In genomic region chr12:68964013-68964412, GRCh38 we compare ENCODE assay signal across 31 cellular contexts. TPM values are rescaled to one million over a fixed set of nuclear protein-coding genes. Genes with fewer than 3 reads are reported as not detected.
DNase-seq lines count a peak whose midpoint lies in the region; ATAC-seq and TF ChIP-seq lines count a peak whose summit lies in the region.
"Had no signal": no experiment of that assay in that cellular context is flagged by ENCODE, and none has a peak within 500 bp of the region (broad histone marks: within the 10 kb centered on the region; RNA-seq: fewer than 3 reads in every experiment).

No MANE protein-coding gene starts in this region.

- no peaks in the 10 kb centered on the region for H3K27me3 ChIP-seq in GM23338 (ENCODE audit: insufficient read depth)
- H3K27me3 ChIP-seq: breast epithelium, gastroesophageal sphincter, ovary, SJSA1, testis had no signal

- ATAC-seq in activated CD8-positive, alpha-beta T cell treated with anti-CD3 and anti-CD28 coated beads for 36 hours = peak; percentile 50
- no peak for ATAC-seq in activated CD8-positive, alpha-beta T cell treated with anti-CD3 and anti-CD28 coated beads, Interleukin-2, amount 10 ng/mL, durations not matched to agents 7 days and 5 days
- ATAC-seq in GM23338 = no peak
- peak; percentile 26 for ATAC-seq in activated naive CD8-positive, alpha-beta T cell treated with anti-CD3 and anti-CD28 coated beads, Interleukin-2, amount 50 U/mL, for 24 hours
- peak; percentile 45 for ATAC-seq in stimulated activated effector memory CD8-positive, alpha-beta T cell treated with anti-CD3 and anti-CD28 coated beads, Interleukin-12 subunit alpha, Interleukin-12 subunit beta, amount 100 ng/mL, for 72 hours
- ATAC-seq in HG02678 (IDR thresholded peaks at IDR 0.05; ENCODE audit: unreplicated experiment) = no peak
- ATAC-seq in HG03139 (IDR thresholded peaks at IDR 0.05; ENCODE audit: unreplicated experiment) = no peak
- ATAC-seq: gastroesophageal sphincter, K562 had no signal

- DNase-seq in activated CD8-positive, alpha-beta T cell treated with anti-CD3 and anti-CD28 coated beads for 36 hours = no peak
- no peak for DNase-seq in activated CD8-positive, alpha-beta T cell treated with anti-CD3 and anti-CD28 coated beads, Interleukin-2, amount 10 ng/mL, durations not matched to agents 7 days and 5 days
- no peak for DNase-seq in GM23338 (ENCODE audit: low spot score)
- no peak for DNase-seq in activated naive CD8-positive, alpha-beta T cell treated with anti-CD3 and anti-CD28 coated beads, Interleukin-2, amount 50 U/mL, for 24 hours
- no peak for DNase-seq in stimulated activated effector memory CD8-positive, alpha-beta T cell treated with anti-CD3 and anti-CD28 coated beads, Interleukin-12 subunit alpha, Interleukin-12 subunit beta, amount 100 ng/mL, for 72 hours (ENCODE audit: low spot score in 2 of 2)
- DNase-seq in NCI-H526 treated with DMSO at 0.1 percent for 48 hours (lab: John Stamatoyannopoulos, UW) = no peak
- DNase-seq: activated CD4-positive, alpha-beta T cell treated with anti-CD3 and anti-CD28 coated beads, Interleukin-2, amount 50 U/mL, for 1 hour; activated CD8-positive, alpha-beta memory T cell treated with anti-CD3 and anti-CD28 coated beads, Interleukin-2, amount 50 U/mL, for 4 hours; CD4-positive, alpha-beta memory T cell; DMS 273 treated with DMSO at 0.1 percent for 48 hours; EL; GOT3; HFFc6; hypothalamus; mammary epithelial cell; NCI-H1048; NCI-H1694 treated with DMSO at 0.1 percent for 48 hours; NCI-H446; ovary; stimulated activated naive B cell treated with anti-CD40 and anti-IgM and Interleukin-4, amounts not matched to agents 10 μg/mL and 1 μg/mL and 100 μg/mL, for 72 hours; T1000; testis had no signal

- TF ChIP-seq CTCF in activated CD8-positive, alpha-beta T cell treated with anti-CD3 and anti-CD28 coated beads for 36 hours (IDR thresholded peaks at IDR 0.05) = no peak
- TF ChIP-seq CTCF in GM23338 (conservative IDR thresholded peaks at IDR 0.05; ENCODE audit: low read depth in 2 of 2) = no peak

- no peaks in the 10 kb centered on the region; the same call in 1 of the 2 replicates for H3K9me2 ChIP-seq in GM23338 (ENCODE audit: insufficient read depth)

- no peak overlapping the region for H2AFZ ChIP-seq in GM23338

- no peaks in the 10 kb centered on the region for H4K20me1 ChIP-seq in GM23338 (replicated peaks; ENCODE audit: insufficient read depth)

- no peaks in the 10 kb centered on the region for H3K4me1 ChIP-seq in GM23338 (ENCODE audit: insufficient read depth)
- H3K4me1 ChIP-seq: breast epithelium had no signal

- intact Hi-C loops in activated CD8-positive, alpha-beta T cell treated with anti-CD3 and anti-CD28 coated beads for 36 hours (cut with micrococcal nuclease) = no loop called here

- CTCF ChIA-PET in activated CD8-positive, alpha-beta T cell treated with anti-CD3 and anti-CD28 coated beads for 36 hours (lab: Charles Lee) = no interaction called here
- CTCF ChIA-PET in activated CD8-positive, alpha-beta T cell treated with anti-CD3 and anti-CD28 coated beads, Interleukin-2, amount 10 ng/mL, durations not matched to agents 7 days and 5 days (lab: Charles Lee) = no interaction called here

- no peak overlapping the region for H3K27ac ChIP-seq in GM23338 (ENCODE audit: low read depth)
- H3K27ac ChIP-seq: breast epithelium, gastroesophageal sphincter, ovary, RWPE1, SJSA1, testis, VCaP had no signal

- H3K36me3 Mint-ChIP-seq in activated CD8-positive, alpha-beta T cell treated with anti-CD3 and anti-CD28 coated beads for 36 hours (ENCODE audit: low read depth) = peaks cover 10% of the 10 kb centered on the region
- H3K36me3 Mint-ChIP-seq in activated CD8-positive, alpha-beta T cell treated with anti-CD3 and anti-CD28 coated beads, Interleukin-2, amount 10 ng/mL, durations not matched to agents 7 days and 5 days (ENCODE audit: low read depth) = peaks cover 5% of the 10 kb centered on the region
- peaks cover 3% of the 10 kb centered on the region; the same call in 1 of the 3 replicates for H3K36me3 Mint-ChIP-seq in GM23338 (ENCODE audit: low read depth)
- H3K36me3 Mint-ChIP-seq in activated naive CD8-positive, alpha-beta T cell treated with anti-CD3 and anti-CD28 coated beads, Interleukin-2, amount 50 U/mL, for 24 hours (ENCODE audit: low read depth) = peaks cover 18% of the 10 kb centered on the region
- H3K36me3 Mint-ChIP-seq in stimulated activated effector memory CD8-positive, alpha-beta T cell treated with anti-CD3 and anti-CD28 coated beads, Interleukin-12 subunit alpha, Interleukin-12 subunit beta, amount 100 ng/mL, for 72 hours = no peaks in the 10 kb centered on the region
- H3K36me3 Mint-ChIP-seq: CD4-positive, alpha-beta memory T cell had no signal

- H3K9me3 Mint-ChIP-seq in activated CD8-positive, alpha-beta T cell treated with anti-CD3 and anti-CD28 coated beads for 36 hours = peaks cover 17% of the 10 kb centered on the region
- no peaks in the 10 kb centered on the region for H3K9me3 Mint-ChIP-seq in activated CD8-positive, alpha-beta T cell treated with anti-CD3 and anti-CD28 coated beads, Interleukin-2, amount 10 ng/mL, durations not matched to agents 7 days and 5 days (ENCODE audit: insufficient read depth)
- peaks cover 7% of the 10 kb centered on the region; the same call in 2 of the 3 replicates for H3K9me3 Mint-ChIP-seq in GM23338
- peaks cover 25% of the 10 kb centered on the region for H3K9me3 Mint-ChIP-seq in activated naive CD8-positive, alpha-beta T cell treated with anti-CD3 and anti-CD28 coated beads, Interleukin-2, amount 50 U/mL, for 24 hours
- H3K9me3 Mint-ChIP-seq in stimulated activated effector memory CD8-positive, alpha-beta T cell treated with anti-CD3 and anti-CD28 coated beads, Interleukin-12 subunit alpha, Interleukin-12 subunit beta, amount 100 ng/mL, for 72 hours = no peaks in the 10 kb centered on the region
- H3K9me3 Mint-ChIP-seq: CD4-positive, alpha-beta memory T cell; HFFc6 had no signal

- H3K27me3 Mint-ChIP-seq in activated CD8-positive, alpha-beta T cell treated with anti-CD3 and anti-CD28 coated beads for 36 hours = no peaks in the 10 kb centered on the region
- no peaks in the 10 kb centered on the region for H3K27me3 Mint-ChIP-seq in activated CD8-positive, alpha-beta T cell treated with anti-CD3 and anti-CD28 coated beads, Interleukin-2, amount 10 ng/mL, durations not matched to agents 7 days and 5 days (ENCODE audit: low read depth)
- peaks cover 5% of the 10 kb centered on the region for H3K27me3 Mint-ChIP-seq in GM23338 (ENCODE audit: insufficient read depth, low read depth, poor library complexity)
- H3K27me3 Mint-ChIP-seq in activated naive CD8-positive, alpha-beta T cell treated with anti-CD3 and anti-CD28 coated beads, Interleukin-2, amount 50 U/mL, for 24 hours = no peaks in the 10 kb centered on the region
- H3K27me3 Mint-ChIP-seq: CD4-positive, alpha-beta memory T cell; stimulated activated naive B cell treated with anti-CD40 and anti-IgM and Interleukin-4, amounts not matched to agents 10 μg/mL and 1 μg/mL and 100 μg/mL, for 72 hours had no signal

- no peaks in the 10 kb centered on the region for H3K79me2 ChIP-seq in GM23338 (replicated peaks; ENCODE audit: insufficient read depth)

- POLR2A ChIA-PET in activated CD8-positive, alpha-beta T cell treated with anti-CD3 and anti-CD28 coated beads for 36 hours (lab: Charles Lee) = interaction anchor here (0.6 kb wide), 1 partner anchor 206 kb away, joined by 3 read pairs; no protein-coding TSS in a partner anchor
- POLR2A ChIA-PET in activated CD8-positive, alpha-beta T cell treated with anti-CD3 and anti-CD28 coated beads, Interleukin-2, amount 10 ng/mL, durations not matched to agents 7 days and 5 days (lab: Charles Lee) = no interaction called here

- no peak overlapping the region for H3K4me3 Mint-ChIP-seq in activated CD8-positive, alpha-beta T cell treated with anti-CD3 and anti-CD28 coated beads for 36 hours
- no peak overlapping the region for H3K4me3 Mint-ChIP-seq in activated CD8-positive, alpha-beta T cell treated with anti-CD3 and anti-CD28 coated beads, Interleukin-2, amount 10 ng/mL, durations not matched to agents 7 days and 5 days
- no peak overlapping the region for H3K4me3 Mint-ChIP-seq in GM23338
- no peak overlapping the region for H3K4me3 Mint-ChIP-seq in activated naive CD8-positive, alpha-beta T cell treated with anti-CD3 and anti-CD28 coated beads, Interleukin-2, amount 50 U/mL, for 24 hours
- no peak overlapping the region for H3K4me3 Mint-ChIP-seq in stimulated activated effector memory CD8-positive, alpha-beta T cell treated with anti-CD3 and anti-CD28 coated beads, Interleukin-12 subunit alpha, Interleukin-12 subunit beta, amount 100 ng/mL, for 72 hours
- H3K4me3 Mint-ChIP-seq: CD4-positive, alpha-beta memory T cell; HFFc6; stimulated activated naive B cell treated with anti-CD40 and anti-IgM and Interleukin-4, amounts not matched to agents 10 μg/mL and 1 μg/mL and 100 μg/mL, for 72 hours had no signal

- peaks cover 40% of the 10 kb centered on the region for H3K4me1 Mint-ChIP-seq in activated CD8-positive, alpha-beta T cell treated with anti-CD3 and anti-CD28 coated beads for 36 hours (ENCODE audit: low read depth)
- peaks cover 8% of the 10 kb centered on the region for H3K4me1 Mint-ChIP-seq in activated CD8-positive, alpha-beta T cell treated with anti-CD3 and anti-CD28 coated beads, Interleukin-2, amount 10 ng/mL, durations not matched to agents 7 days and 5 days (ENCODE audit: low read depth)
- H3K4me1 Mint-ChIP-seq in GM23338 = peaks cover 10% of the 10 kb centered on the region
- peaks cover 53% of the 10 kb centered on the region for H3K4me1 Mint-ChIP-seq in activated naive CD8-positive, alpha-beta T cell treated with anti-CD3 and anti-CD28 coated beads, Interleukin-2, amount 50 U/mL, for 24 hours
- peaks cover 7% of the 10 kb centered on the region for H3K4me1 Mint-ChIP-seq in stimulated activated effector memory CD8-positive, alpha-beta T cell treated with anti-CD3 and anti-CD28 coated beads, Interleukin-12 subunit alpha, Interleukin-12 subunit beta, amount 100 ng/mL, for 72 hours
- H3K4me1 Mint-ChIP-seq: CD4-positive, alpha-beta memory T cell had no signal

- no peak overlapping the region for H3K4me3 ChIP-seq in GM23338
- H3K4me3 ChIP-seq: breast epithelium, gastroesophageal sphincter, K562, ovary, SJSA1, testis had no signal

- H3K27ac Mint-ChIP-seq in activated CD8-positive, alpha-beta T cell treated with anti-CD3 and anti-CD28 coated beads for 36 hours = peak overlapping the region; percentile 82
- no peak overlapping the region for H3K27ac Mint-ChIP-seq in activated CD8-positive, alpha-beta T cell treated with anti-CD3 and anti-CD28 coated beads, Interleukin-2, amount 10 ng/mL, durations not matched to agents 7 days and 5 days
- H3K27ac Mint-ChIP-seq in GM23338 = peak overlapping the region; percentile 30; the same call in 1 of the 2 replicates
- H3K27ac Mint-ChIP-seq in activated naive CD8-positive, alpha-beta T cell treated with anti-CD3 and anti-CD28 coated beads, Interleukin-2, amount 50 U/mL, for 24 hours = peak overlapping the region; percentile 86
- no peak overlapping the region for H3K27ac Mint-ChIP-seq in stimulated activated effector memory CD8-positive, alpha-beta T cell treated with anti-CD3 and anti-CD28 coated beads, Interleukin-12 subunit alpha, Interleukin-12 subunit beta, amount 100 ng/mL, for 72 hours
- H3K27ac Mint-ChIP-seq: CD4-positive, alpha-beta memory T cell; HFFc6; stimulated activated naive B cell treated with anti-CD40 and anti-IgM and Interleukin-4, amounts not matched to agents 10 μg/mL and 1 μg/mL and 100 μg/mL, for 72 hours had no signal

- peak overlapping the region; percentile 24; the same call in 1 of the 2 replicates for H3K4me2 ChIP-seq in GM23338

- H3F3A ChIP-seq in GM23338 (replicated peaks; ENCODE audit: low read depth) = no peaks in the 10 kb centered on the region

- H3K36me3 ChIP-seq in GM23338 (ENCODE audit: insufficient read depth) = no peaks in the 10 kb centered on the region
- H3K36me3 ChIP-seq: breast epithelium, gastroesophageal sphincter, ovary, SJSA1 had no signal

RNA-seq across cellular contexts. Expression of gene CPM, which starts 31.0 kb away (rescaled TPM):
- 1 to 10 TPM; 3.0 to 5.8 TPM for total RNA-seq in activated CD8-positive, alpha-beta T cell treated with anti-CD3 and anti-CD28 coated beads for 36 hours
- under 1 TPM; 0.34 to 0.58 TPM for total RNA-seq in activated CD8-positive, alpha-beta T cell treated with anti-CD3 and anti-CD28 coated beads, Interleukin-2, amount 10 ng/mL, durations not matched to agents 7 days and 5 days
- total RNA-seq in GM23338 (2014; rRNA removed; shearing (Covaris generic)) = 0.16 and 5.8 TPM in 2 replicates
- polyA plus RNA-seq in GM23338 (2016; fragmentation: Nextera tagmentation; extraction: Ambion mirVana) = 0.37 and 0.49 TPM in 2 replicates
- polyA plus RNA-seq: K562, neural cell had no signal

Comparison
In these comparisons a context has a peak if more than half of its experiments do, and no peak if none do; other contexts are left out.
1. ATAC-seq: peak in activated CD8-positive, alpha-beta T cell treated with anti-CD3 and anti-CD28 coated beads for 36 hours (single experiment), activated naive CD8-positive, alpha-beta T cell treated with anti-CD3 and anti-CD28 coated beads, Interleukin-2, amount 50 U/mL, for 24 hours (single experiment) and stimulated activated effector memory CD8-positive, alpha-beta T cell treated with anti-CD3 and anti-CD28 coated beads, Interleukin-12 subunit alpha, Interleukin-12 subunit beta, amount 100 ng/mL, for 72 hours (single experiment); none in activated CD8-positive, alpha-beta T cell treated with anti-CD3 and anti-CD28 coated beads, Interleukin-2, amount 10 ng/mL, durations not matched to agents 7 days and 5 days (single experiment), GM23338 (single experiment), HG02678 (single experiment) and HG03139 (single experiment).
2. H3K27ac Mint-ChIP-seq: peak in activated CD8-positive, alpha-beta T cell treated with anti-CD3 and anti-CD28 coated beads for 36 hours (single experiment), GM23338 (single experiment) and activated naive CD8-positive, alpha-beta T cell treated with anti-CD3 and anti-CD28 coated beads, Interleukin-2, amount 50 U/mL, for 24 hours (single experiment); none in activated CD8-positive, alpha-beta T cell treated with anti-CD3 and anti-CD28 coated beads, Interleukin-2, amount 10 ng/mL, durations not matched to agents 7 days and 5 days (single experiment) and stimulated activated effector memory CD8-positive, alpha-beta T cell treated with anti-CD3 and anti-CD28 coated beads, Interleukin-12 subunit alpha, Interleukin-12 subunit beta, amount 100 ng/mL, for 72 hours (single experiment).